Comparison of ENCODE assay signal across 1 cellular context in genomic region chr10:68955786-68956532, GRCh38.
TF ChIP-seq lines count a peak whose summit lies in the region.

DDX21 (plus strand) TSS chr10:68956170; CDS start chr10:68956226, 56 bp downstream.

TF ChIP-seq in HepG2, 621 proteins besides CTCF, POLR2A, EP300 and RAD21 (continued from another document and continues in another):
- TF ChIP-seq, protein P1, sequence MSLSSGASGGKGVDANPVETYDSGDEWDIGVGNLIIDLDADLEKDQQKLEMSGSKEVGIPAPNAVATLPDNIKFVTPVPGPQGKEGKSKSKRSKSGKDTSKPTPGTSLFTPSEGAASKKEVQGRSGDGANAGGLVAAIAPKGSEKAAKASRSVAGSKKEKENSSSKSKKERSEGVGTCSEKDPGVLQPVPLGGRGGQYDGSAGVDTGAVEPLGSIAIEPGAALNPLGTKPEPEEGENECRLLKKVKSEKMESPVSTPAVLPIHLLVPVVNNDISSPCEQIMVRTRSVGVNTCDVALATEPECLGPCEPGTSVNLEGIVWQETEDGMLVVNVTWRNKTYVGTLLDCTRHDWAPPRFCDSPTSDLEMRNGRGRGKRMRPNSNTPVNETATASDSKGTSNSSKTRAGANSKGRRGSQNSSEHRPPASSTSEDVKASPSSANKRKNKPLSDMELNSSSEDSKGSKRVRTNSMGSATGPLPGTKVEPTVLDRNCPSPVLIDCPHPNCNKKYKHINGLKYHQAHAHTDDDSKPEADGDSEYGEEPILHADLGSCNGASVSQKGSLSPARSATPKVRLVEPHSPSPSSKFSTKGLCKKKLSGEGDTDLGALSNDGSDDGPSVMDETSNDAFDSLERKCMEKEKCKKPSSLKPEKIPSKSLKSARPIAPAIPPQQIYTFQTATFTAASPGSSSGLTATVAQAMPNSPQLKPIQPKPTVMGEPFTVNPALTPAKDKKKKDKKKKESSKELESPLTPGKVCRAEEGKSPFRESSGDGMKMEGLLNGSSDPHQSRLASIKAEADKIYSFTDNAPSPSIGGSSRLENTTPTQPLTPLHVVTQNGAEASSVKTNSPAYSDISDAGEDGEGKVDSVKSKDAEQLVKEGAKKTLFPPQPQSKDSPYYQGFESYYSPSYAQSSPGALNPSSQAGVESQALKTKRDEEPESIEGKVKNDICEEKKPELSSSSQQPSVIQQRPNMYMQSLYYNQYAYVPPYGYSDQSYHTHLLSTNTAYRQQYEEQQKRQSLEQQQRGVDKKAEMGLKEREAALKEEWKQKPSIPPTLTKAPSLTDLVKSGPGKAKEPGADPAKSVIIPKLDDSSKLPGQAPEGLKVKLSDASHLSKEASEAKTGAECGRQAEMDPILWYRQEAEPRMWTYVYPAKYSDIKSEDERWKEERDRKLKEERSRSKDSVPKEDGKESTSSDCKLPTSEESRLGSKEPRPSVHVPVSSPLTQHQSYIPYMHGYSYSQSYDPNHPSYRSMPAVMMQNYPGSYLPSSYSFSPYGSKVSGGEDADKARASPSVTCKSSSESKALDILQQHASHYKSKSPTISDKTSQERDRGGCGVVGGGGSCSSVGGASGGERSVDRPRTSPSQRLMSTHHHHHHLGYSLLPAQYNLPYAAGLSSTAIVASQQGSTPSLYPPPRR (CRISPR knock-in tag; IDR thresholded peaks at IDR 0.05; ENCODE audit: borderline replicate concordance): peak; percentile 59; the same call in 1 of the 2 replicates
- peak; percentile 54; the same call in 1 of the 2 replicates for TF ChIP-seq MIER3 (CRISPR knock-in tag; IDR thresholded peaks at IDR 0.05; ENCODE audit: borderline replicate concordance)
- no peak for TF ChIP-seq ZBTB42 (CRISPR knock-in tag; IDR thresholded peaks at IDR 0.05)
- TF ChIP-seq ZNF234 (CRISPR knock-in tag; conservative IDR thresholded peaks at IDR 0.05): 0 out of 2 replicates have a peak, but pooled peaks have one; percentile 22
- TF ChIP-seq, protein P2, sequence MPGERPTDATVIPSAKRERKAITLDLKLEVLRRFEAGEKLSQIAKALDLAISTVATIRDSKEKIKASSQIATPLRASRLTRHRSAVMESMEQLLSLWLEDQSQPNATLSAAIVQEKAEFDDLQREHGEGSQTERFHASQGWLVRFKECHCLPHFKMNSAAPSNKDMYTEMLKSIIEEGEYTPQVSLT (CRISPR knock-in tag; IDR thresholded peaks at IDR 0.05; ENCODE audit: borderline replicate concordance, low read depth): peak; percentile 76; the same call in 1 of the 2 replicates
- TF ChIP-seq, protein P3, sequence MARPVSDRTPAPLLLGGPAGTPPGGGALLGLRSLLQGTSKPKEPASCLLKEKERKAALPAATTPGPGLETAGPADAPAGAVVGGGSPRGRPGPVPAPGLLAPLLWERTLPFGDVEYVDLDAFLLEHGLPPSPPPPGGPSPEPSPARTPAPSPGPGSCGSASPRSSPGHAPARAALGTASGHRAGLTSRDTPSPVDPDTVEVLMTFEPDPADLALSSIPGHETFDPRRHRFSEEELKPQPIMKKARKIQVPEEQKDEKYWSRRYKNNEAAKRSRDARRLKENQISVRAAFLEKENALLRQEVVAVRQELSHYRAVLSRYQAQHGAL (CRISPR knock-in tag; IDR thresholded peaks at IDR 0.05; ENCODE audit: not compliant biosample characterization): no peak
- TF ChIP-seq DMAP1 (CRISPR knock-in tag; IDR thresholded peaks at IDR 0.05): peak; percentile 98
- TF ChIP-seq HOXD1 (CRISPR knock-in tag; IDR thresholded peaks at IDR 0.05): no peak
- TF ChIP-seq RBM22 (optimal IDR thresholded peaks at IDR 0.05; ENCODE audit: low read length): peak; percentile 10
- TF ChIP-seq KLF16 (CRISPR knock-in tag; IDR thresholded peaks at IDR 0.05): peak in 1 of 2 experiments; percentile 87; a peak in 2 of 4 replicates
- TF ChIP-seq NRL (CRISPR knock-in tag; IDR thresholded peaks at IDR 0.05; ENCODE audit: borderline replicate concordance): peak; percentile 47; the same call in 1 of the 2 replicates
- TF ChIP-seq, protein P4, sequence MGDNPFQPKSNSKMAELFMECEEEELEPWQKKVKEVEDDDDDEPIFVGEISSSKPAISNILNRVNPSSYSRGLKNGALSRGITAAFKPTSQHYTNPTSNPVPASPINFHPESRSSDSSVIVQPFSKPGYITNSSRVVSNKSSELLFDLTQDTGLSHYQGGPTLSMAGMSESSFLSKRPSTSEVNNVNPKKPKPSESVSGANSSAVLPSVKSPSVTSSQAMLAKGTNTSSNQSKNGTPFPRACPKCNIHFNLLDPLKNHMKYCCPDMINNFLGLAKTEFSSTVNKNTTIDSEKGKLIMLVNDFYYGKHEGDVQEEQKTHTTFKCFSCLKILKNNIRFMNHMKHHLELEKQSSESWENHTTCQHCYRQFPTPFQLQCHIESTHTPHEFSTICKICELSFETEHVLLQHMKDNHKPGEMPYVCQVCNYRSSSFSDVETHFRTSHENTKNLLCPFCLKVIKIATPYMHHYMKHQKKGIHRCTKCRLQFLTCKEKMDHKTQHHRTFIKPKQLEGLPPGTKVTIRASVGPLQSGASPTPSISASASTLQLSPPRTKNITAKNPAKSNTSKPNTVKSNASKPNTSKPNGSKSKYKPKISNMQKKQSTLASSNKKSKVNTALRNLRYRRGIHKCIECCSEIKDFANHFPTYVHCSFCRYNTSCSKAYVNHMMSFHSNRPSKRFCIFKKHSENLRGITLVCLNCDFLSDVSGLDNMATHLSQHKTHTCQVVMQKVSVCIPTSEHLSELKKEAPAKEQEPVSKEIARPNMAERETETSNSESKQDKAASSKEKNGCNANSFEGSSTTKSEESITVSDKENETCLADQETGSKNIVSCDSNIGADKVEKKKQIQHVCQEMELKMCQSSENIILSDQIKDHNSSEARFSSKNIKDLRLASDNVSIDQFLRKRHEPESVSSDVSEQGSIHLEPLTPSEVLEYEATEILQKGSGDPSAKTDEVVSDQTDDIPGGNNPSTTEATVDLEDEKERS (CRISPR knock-in tag; IDR thresholded peaks at IDR 0.05): peak; percentile 51; the same call in 1 of the 2 replicates
- peak; percentile 54; the same call in 1 of the 2 replicates for TF ChIP-seq ATF7-NPFF (CRISPR knock-in tag; IDR thresholded peaks at IDR 0.05; ENCODE audit: low read depth)
- TF ChIP-seq ZMYM4 (CRISPR knock-in tag; IDR thresholded peaks at IDR 0.05): peak; percentile 55; the same call in 1 of the 2 replicates
- TF ChIP-seq ZNF784 (CRISPR knock-in tag; IDR thresholded peaks at IDR 0.05; ENCODE audit: borderline replicate concordance): no peak
- no peak for TF ChIP-seq HNF4G (IDR thresholded peaks at IDR 0.05; ENCODE audit: borderline replicate concordance, low read depth, low read length)
- 0 out of 2 replicates have a peak, but pooled peaks have one; percentile 55 for TF ChIP-seq HNF4G (CRISPR knock-in tag; IDR thresholded peaks at IDR 0.05; ENCODE audit: borderline replicate concordance, low read depth)
- TF ChIP-seq, protein P5, sequence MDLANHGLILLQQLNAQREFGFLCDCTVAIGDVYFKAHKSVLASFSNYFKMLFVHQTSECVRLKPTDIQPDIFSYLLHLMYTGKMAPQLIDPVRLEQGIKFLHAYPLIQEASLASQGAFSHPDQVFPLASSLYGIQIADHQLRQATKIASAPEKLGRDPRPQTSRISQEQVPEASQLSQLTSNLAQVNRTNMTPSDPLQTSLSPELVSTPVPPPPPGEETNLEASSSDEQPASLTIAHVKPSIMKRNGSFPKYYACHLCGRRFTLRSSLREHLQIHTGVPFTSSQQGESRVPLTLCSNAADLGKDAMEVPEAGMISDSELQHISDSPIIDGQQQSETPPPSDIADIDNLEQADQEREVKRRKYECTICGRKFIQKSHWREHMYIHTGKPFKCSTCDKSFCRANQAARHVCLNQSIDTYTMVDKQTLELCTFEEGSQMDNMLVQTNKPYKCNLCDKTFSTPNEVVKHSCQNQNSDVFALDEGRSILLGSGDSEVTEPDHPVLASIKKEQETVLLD (CRISPR knock-in tag; IDR thresholded peaks at IDR 0.05; ENCODE audit: low read depth): no peak
- TF ChIP-seq ZSCAN20 (CRISPR knock-in tag; IDR thresholded peaks at IDR 0.05; ENCODE audit: borderline replicate concordance): peak; percentile 19; the same call in 1 of the 2 replicates
- no peak for TF ChIP-seq ZMYM2 (CRISPR knock-in tag; IDR thresholded peaks at IDR 0.05)
- TF ChIP-seq POLR2AphosphoS5 (IDR thresholded peaks at IDR 0.05; ENCODE audit: low read depth, low read length): peak; percentile 95
- TF ChIP-seq, protein P6, sequence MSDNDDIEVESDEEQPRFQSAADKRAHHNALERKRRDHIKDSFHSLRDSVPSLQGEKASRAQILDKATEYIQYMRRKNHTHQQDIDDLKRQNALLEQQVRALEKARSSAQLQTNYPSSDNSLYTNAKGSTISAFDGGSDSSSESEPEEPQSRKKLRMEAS (IDR thresholded peaks at IDR 0.05): peak; percentile 96
- TF ChIP-seq, protein P7, sequence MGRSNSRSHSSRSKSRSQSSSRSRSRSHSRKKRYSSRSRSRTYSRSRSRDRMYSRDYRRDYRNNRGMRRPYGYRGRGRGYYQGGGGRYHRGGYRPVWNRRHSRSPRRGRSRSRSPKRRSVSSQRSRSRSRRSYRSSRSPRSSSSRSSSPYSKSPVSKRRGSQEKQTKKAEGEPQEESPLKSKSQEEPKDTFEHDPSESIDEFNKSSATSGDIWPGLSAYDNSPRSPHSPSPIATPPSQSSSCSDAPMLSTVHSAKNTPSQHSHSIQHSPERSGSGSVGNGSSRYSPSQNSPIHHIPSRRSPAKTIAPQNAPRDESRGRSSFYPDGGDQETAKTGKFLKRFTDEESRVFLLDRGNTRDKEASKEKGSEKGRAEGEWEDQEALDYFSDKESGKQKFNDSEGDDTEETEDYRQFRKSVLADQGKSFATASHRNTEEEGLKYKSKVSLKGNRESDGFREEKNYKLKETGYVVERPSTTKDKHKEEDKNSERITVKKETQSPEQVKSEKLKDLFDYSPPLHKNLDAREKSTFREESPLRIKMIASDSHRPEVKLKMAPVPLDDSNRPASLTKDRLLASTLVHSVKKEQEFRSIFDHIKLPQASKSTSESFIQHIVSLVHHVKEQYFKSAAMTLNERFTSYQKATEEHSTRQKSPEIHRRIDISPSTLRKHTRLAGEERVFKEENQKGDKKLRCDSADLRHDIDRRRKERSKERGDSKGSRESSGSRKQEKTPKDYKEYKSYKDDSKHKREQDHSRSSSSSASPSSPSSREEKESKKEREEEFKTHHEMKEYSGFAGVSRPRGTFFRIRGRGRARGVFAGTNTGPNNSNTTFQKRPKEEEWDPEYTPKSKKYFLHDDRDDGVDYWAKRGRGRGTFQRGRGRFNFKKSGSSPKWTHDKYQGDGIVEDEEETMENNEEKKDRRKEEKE (IDR thresholded peaks at IDR 0.05): no peak
- peak; percentile 75; the same call in 1 of the 2 replicates for TF ChIP-seq ZNF12 (CRISPR knock-in tag; IDR thresholded peaks at IDR 0.05)
- no peak for TF ChIP-seq CHD4 (IDR thresholded peaks at IDR 0.05; ENCODE audit: borderline replicate concordance, low read length)
- TF ChIP-seq, protein P8, sequence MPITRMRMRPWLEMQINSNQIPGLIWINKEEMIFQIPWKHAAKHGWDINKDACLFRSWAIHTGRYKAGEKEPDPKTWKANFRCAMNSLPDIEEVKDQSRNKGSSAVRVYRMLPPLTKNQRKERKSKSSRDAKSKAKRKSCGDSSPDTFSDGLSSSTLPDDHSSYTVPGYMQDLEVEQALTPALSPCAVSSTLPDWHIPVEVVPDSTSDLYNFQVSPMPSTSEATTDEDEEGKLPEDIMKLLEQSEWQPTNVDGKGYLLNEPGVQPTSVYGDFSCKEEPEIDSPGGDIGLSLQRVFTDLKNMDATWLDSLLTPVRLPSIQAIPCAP (CRISPR knock-in tag; IDR thresholded peaks at IDR 0.05; ENCODE audit: low read depth): no peak
- TF ChIP-seq ZNF317 (CRISPR knock-in tag; IDR thresholded peaks at IDR 0.05): no peak; the same call in 1 of the 2 replicates
- peak; percentile 88 for TF ChIP-seq U2AF1 (optimal IDR thresholded peaks at IDR 0.05; ENCODE audit: low read depth, low read length)
- no peak for TF ChIP-seq ZNF326 (CRISPR knock-in tag; IDR thresholded peaks at IDR 0.05; ENCODE audit: borderline replicate concordance)
- TF ChIP-seq, protein P9, sequence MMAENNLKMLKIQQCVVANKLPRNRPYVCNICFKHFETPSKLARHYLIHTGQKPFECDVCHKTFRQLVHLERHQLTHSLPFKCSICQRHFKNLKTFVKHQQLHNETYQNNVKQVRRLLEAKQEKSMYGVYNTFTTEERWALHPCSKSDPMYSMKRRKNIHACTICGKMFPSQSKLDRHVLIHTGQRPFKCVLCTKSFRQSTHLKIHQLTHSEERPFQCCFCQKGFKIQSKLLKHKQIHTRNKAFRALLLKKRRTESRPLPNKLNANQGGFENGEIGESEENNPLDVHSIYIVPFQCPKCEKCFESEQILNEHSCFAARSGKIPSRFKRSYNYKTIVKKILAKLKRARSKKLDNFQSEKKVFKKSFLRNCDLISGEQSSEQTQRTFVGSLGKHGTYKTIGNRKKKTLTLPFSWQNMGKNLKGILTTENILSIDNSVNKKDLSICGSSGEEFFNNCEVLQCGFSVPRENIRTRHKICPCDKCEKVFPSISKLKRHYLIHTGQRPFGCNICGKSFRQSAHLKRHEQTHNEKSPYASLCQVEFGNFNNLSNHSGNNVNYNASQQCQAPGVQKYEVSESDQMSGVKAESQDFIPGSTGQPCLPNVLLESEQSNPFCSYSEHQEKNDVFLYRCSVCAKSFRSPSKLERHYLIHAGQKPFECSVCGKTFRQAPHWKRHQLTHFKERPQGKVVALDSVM (CRISPR knock-in tag; IDR thresholded peaks at IDR 0.05): peak; percentile 37; the same call in 1 of the 2 replicates
- peak; percentile 84; the same call in 1 of the 2 replicates for TF ChIP-seq ARNT2 (CRISPR knock-in tag; IDR thresholded peaks at IDR 0.05; ENCODE audit: low read depth)
- TF ChIP-seq SETDB1 (CRISPR knock-in tag; IDR thresholded peaks at IDR 0.05; ENCODE audit: borderline replicate concordance): no peak
- TF ChIP-seq CENPX (CRISPR knock-in tag; IDR thresholded peaks at IDR 0.05): no peak
- TF ChIP-seq MED1 (CRISPR knock-in tag; IDR thresholded peaks at IDR 0.05): 0 out of 2 replicates have a peak, but pooled peaks have one; percentile 30
- no peak for TF ChIP-seq ZNF790 (CRISPR knock-in tag; IDR thresholded peaks at IDR 0.05; ENCODE audit: borderline replicate concordance)
- TF ChIP-seq TRIM24 (CRISPR knock-in tag; IDR thresholded peaks at IDR 0.05): no peak
- TF ChIP-seq ZNF207 (IDR thresholded peaks at IDR 0.05; ENCODE audit: borderline replicate concordance): no peak
- peak; percentile 65; the same call in 1 of the 2 replicates for TF ChIP-seq SMAD9 (CRISPR knock-in tag; IDR thresholded peaks at IDR 0.05)
- TF ChIP-seq ZBTB37 (CRISPR knock-in tag; IDR thresholded peaks at IDR 0.05): no peak
- TF ChIP-seq AGO1 (IDR thresholded peaks at IDR 0.05; ENCODE audit: low read depth, low read length, poor library complexity, severe bottlenecking): no peak
- no peak for TF ChIP-seq ZBTB1 (CRISPR knock-in tag; IDR thresholded peaks at IDR 0.05; ENCODE audit: borderline replicate concordance)
- peak; percentile 58; the same call in 1 of the 2 replicates for TF ChIP-seq RFXANK (CRISPR knock-in tag; IDR thresholded peaks at IDR 0.05)
